ENCODE assay signal across 17 cellular contexts in the genomic region with DNA sequence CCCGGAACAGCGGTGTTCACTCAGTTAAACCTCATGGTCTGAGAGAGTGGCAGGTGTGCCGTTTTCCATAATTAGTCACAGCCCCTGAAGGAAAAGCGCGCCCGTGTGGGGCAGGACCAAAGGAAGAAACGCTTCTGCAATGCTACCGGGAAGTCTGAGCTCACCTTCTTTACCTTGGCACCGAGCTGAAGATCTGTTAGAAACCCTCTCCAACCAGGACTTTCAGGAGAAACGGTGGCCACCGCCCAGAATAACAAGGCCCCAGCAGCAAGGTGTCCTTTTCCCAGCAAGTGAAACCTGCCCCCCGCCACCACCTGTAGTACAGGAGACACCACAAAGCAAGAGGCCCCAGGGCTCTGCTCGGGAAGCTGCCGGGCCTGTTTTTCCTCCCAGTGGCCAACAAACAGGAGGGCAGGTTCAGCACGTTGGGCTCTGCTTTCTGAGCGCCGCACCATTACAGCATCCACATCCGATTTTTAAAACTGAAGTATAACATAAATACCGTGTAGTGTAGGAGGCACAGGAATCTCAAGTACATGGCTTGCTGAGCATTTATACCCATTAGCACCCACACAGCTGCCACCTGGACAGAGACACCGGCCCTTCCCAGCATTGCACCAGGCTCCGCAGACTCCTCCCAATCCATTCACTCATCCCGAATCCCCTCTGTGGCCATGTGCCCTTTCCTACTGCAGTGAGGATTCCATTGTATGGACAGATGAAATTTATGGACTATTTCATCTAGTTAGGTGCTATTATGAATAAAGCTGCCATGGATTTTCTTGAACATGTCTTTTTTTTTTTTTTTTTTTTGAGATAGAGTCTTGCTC.
DNase-seq lines count a peak whose midpoint lies in the region; ATAC-seq, FAIRE-seq and TF ChIP-seq lines count a peak whose summit lies in the region.
"Had no signal": no experiment of that assay in that cellular context is flagged by ENCODE, and none has a peak within 500 bp of the region (broad histone marks: within the 10 kb centered on the region; RNA-seq: fewer than 3 reads in every experiment).

No MANE protein-coding gene starts in this region.

- no peak overlapping the region for H3K4me3 ChIP-seq in RWPE2 (ENCODE audit: severe bottlenecking)
- H3K4me3 ChIP-seq in kidney (ENCODE audit: low read length in 2 of 2), result no peak overlapping the region
- H3K4me3 ChIP-seq: neural progenitor cell had no signal

- H3K9ac ChIP-seq in kidney (ENCODE audit: low read length in 2 of 2), result no peak overlapping the region
- H3K9ac ChIP-seq: neural progenitor cell, SK-N-SH had no signal

- no peak for FAIRE-seq in kidney (lab: Jason Lieb, UNC)
- FAIRE-seq: endometrium had no signal

- no peaks in the 10 kb centered on the region for H3K4me1 ChIP-seq in RWPE2 (ENCODE audit: insufficient read depth, poor library complexity, severe bottlenecking)
- no peaks in the 10 kb centered on the region for H3K4me1 ChIP-seq in kidney (ENCODE audit: control insufficient read depth in 1 of 2, insufficient read depth in 1 of 2, low read depth in 1 of 2, low read length in 2 of 2)
- H3K4me1 ChIP-seq: neural progenitor cell had no signal

- DNase-seq in SIG-M5 treated with dmso at 0.1 percent for 504 hours (lab: John Stamatoyannopoulos, UW; ENCODE audit: unreplicated experiment) (peak; percentile 41), SIG-M5 (lab: John Stamatoyannopoulos, UW) (no peak), RWPE2 (ENCODE audit: low spot score) (no peak), kidney (peak; percentile 91), NCI-H345 (lab: John Stamatoyannopoulos, UW) (no peak), EL (no peak), SW 1271 (lab: John Stamatoyannopoulos, UW) (no peak), NCI-H1105 treated with DMSO at 0.1 percent for 48 hours (lab: John Stamatoyannopoulos, UW) (no peak)
- DNase-seq: activated CD8-positive, alpha-beta memory T cell treated with anti-CD3 and anti-CD28 coated beads, Interleukin-2, amount 50 U/mL, for 48 hours; central memory CD4-positive, alpha-beta T cell; glutamatergic neuron; IMR-90; NCI-H1436 treated with DMSO at 0.1 percent for 48 hours; SK-N-SH had no signal

- peak; percentile 56; the same call in 2 of the 3 replicates for ATAC-seq in RWPE2 (ENCODE audit: low read depth)
- ATAC-seq: activated naive CD4-positive, alpha-beta T cell treated with anti-CD3 and anti-CD28 coated beads, Interleukin-2, amount 50 U/mL, for 72 hours had no signal

- H3K36me3 ChIP-seq in RWPE2 (ENCODE audit: low read depth) (no peaks in the 10 kb centered on the region), kidney (ENCODE audit: control insufficient read depth in 1 of 2, insufficient read depth in 2 of 2, low read length in 2 of 2) (no peaks in the 10 kb centered on the region)
- H3K36me3 ChIP-seq: neural progenitor cell had no signal

- H3K27me3 ChIP-seq in RWPE2 (ENCODE audit: insufficient read depth, poor library complexity, severe bottlenecking), result no peaks in the 10 kb centered on the region
- H3K27me3 ChIP-seq: neural progenitor cell had no signal

- H3K9me3 ChIP-seq in RWPE2 (ENCODE audit: severe bottlenecking) (no peaks in the 10 kb centered on the region), kidney (ENCODE audit: control insufficient read depth in 1 of 2, low read length in 2 of 2) (no peaks in the 10 kb centered on the region)
- H3K9me3 ChIP-seq: SK-N-SH had no signal

- intact Hi-C loops in kidney (cut with DNase I), result no loop called here

- H3K27ac ChIP-seq in RWPE2 (ENCODE audit: poor library complexity, severe bottlenecking) (no peak overlapping the region), kidney (ENCODE audit: low read depth in 2 of 2, low read length in 2 of 2) (no peak overlapping the region)
- H3K27ac ChIP-seq: neural progenitor cell had no signal

- no peak for TF ChIP-seq CTCF in RWPE2 (IDR thresholded peaks at IDR 0.05; ENCODE audit: poor library complexity, severe bottlenecking)
- no peak for TF ChIP-seq CTCF in kidney (IDR thresholded peaks at IDR 0.05; ENCODE audit: borderline replicate concordance, extremely low read depth, insufficient read depth)

Comparison
In these comparisons a context has a peak if more than half of its experiments do, and no peak if none do; other contexts are left out.
1. DNase-seq: peak in SIG-M5 treated with dmso at 0.1 percent for 504 hours (single experiment) and kidney (single experiment); none in SIG-M5 (single experiment), RWPE2 (single experiment), NCI-H345 (single experiment), EL (single experiment), SW 1271 (0 of 2) and NCI-H1105 treated with DMSO at 0.1 percent for 48 hours (single experiment).